In the genomic region with DNA sequence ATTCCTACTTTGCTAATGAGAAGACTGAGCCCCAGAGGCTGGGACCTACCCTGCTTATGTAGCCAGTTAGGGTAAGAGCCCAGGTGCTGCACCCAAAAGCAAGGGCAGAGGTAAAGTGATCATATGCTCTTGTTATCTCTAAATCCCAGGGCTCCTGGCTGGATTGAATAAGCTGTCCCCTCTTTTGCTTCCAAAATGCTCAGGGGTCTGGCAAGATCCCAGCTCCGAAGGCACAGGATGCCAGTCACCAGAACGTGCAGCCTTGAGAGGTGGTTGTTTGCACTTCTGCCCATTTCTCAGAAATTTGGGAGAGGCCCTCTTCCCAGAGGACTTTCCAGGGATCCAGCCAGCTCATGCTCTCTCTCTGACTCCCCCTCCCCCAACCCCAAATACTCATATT, we compare ENCODE assay signal across 21 cellular contexts.
"Had no signal": no experiment of that assay in that cellular context is flagged by ENCODE, and none has a peak within 500 bp of the region (broad histone marks: within the 10 kb centered on the region; RNA-seq: fewer than 3 reads in every experiment).

No MANE protein-coding gene starts in this region.

- H3K4me3 Mint-ChIP-seq: mesothelial cell of epicardium had no signal

- H3K4me3 ChIP-seq: coronary artery, dorsolateral prefrontal cortex, esophagus squamous epithelium, gastrocnemius medialis, heart right ventricle, left lung, lower lobe of right lung, mucosa of descending colon had no signal

- H3K4me1 ChIP-seq: gastrocnemius medialis had no signal

- H3K9me3 ChIP-seq: esophagus squamous epithelium, gastrocnemius medialis, left lung, lower lobe of right lung, mucosa of descending colon had no signal

- H3K27ac ChIP-seq: coronary artery, epithelial cell of prostate, esophagus squamous epithelium, gastrocnemius medialis, heart right ventricle, left lung, lower lobe of right lung had no signal

- H3K36me3 ChIP-seq: gastrocnemius medialis, heart right ventricle, left lung, lower lobe of right lung had no signal

- H3K27ac Mint-ChIP-seq: mesothelial cell of epicardium had no signal

- DNase-seq: dermis blood vessel endothelial cell; effector CD4-positive, alpha-beta T cell; effector memory CD4-positive, alpha-beta T cell; erythroblast; esophagus squamous epithelium; foreskin fibroblast; foreskin melanocyte; gastrocnemius medialis; head of caudate nucleus; heart right ventricle; hippocampal formation; left cardiac atrium; left lung; left ventricle myocardium superior; lower lobe of right lung; mesenchymal stem cell; mucosa of descending colon had no signal

- H3K27me3 ChIP-seq: dorsolateral prefrontal cortex, esophagus squamous epithelium, gastrocnemius medialis, heart right ventricle, left lung had no signal
